9 cellular contexts compared by ENCODE assay signal in the genomic region with DNA sequence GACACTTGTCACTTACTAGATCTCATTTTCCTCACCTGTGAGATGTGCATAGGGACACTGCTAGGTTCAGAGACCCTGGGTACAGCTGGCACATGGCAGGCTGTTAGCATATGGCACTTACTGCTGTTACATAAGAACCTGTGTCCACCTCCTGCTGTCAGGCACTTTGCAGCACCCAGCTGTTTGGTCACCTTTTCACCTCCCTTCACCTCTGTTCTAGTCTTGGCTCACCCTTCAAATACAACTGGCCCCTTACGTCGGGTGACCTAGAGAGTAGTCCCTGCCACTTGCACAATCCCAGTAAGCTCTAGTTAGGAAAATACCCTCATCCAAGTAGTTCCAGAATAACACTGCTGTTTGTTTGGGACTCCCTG.
DNase-seq lines count a peak whose midpoint lies in the region; FAIRE-seq and TF ChIP-seq lines count a peak whose summit lies in the region.
"Had no signal": no experiment of that assay in that cellular context is flagged by ENCODE, and none has a peak within 500 bp of the region (broad histone marks: within the 10 kb centered on the region; RNA-seq: fewer than 3 reads in every experiment).

No MANE protein-coding gene starts in this region.

- in situ Hi-C loops in brain microvascular endothelial cell (cut with HindIII; ENCODE audit: low pct_ligation_motif_present, low sequenced_read_pairs) (loop anchor here (25.0 kb wide), 1 partner anchor 93 kb away; no protein-coding TSS in a partner anchor), transverse colon (cut with MboI; ENCODE audit: low pct_ligation_motif_present in 1 of 4, low pct_unique_long_range_greater_than_20kb in 1 of 4, low sequenced_read_pairs in 3 of 4) (no loop called here)

- H3K4me1 ChIP-seq in muscle layer of duodenum (ENCODE audit: control insufficient read depth in 1 of 2, insufficient read depth in 2 of 2, low read length in 2 of 2) (peaks cover 16 to 20% of the 10 kb centered on the region in 2 donors), transverse colon (peaks cover 0 to 27% (median 17%) of the 10 kb centered on the region in 4 donors)

- peak overlapping the region; percentile 4 for H3K27ac Mint-ChIP-seq in activated naive CD4-positive, alpha-beta T cell treated with anti-CD3 and anti-CD28 coated beads, Interleukin-2, amount 50 U/mL, for 24 hours
- H3K27ac Mint-ChIP-seq in activated naive CD4-positive, alpha-beta T cell treated with anti-CD3 and anti-CD28 coated beads, Interleukin-2, amount 10 ng/mL, durations not matched to agents 7 days and 5 days: no peak overlapping the region

- peaks cover 20% of the 10 kb centered on the region for H3K4me1 Mint-ChIP-seq in activated naive CD4-positive, alpha-beta T cell treated with anti-CD3 and anti-CD28 coated beads, Interleukin-2, amount 50 U/mL, for 24 hours
- H3K4me1 Mint-ChIP-seq in activated naive CD4-positive, alpha-beta T cell treated with anti-CD3 and anti-CD28 coated beads, Interleukin-2, amount 10 ng/mL, durations not matched to agents 7 days and 5 days: peaks cover 10% of the 10 kb centered on the region

- no peaks in the 10 kb centered on the region for H3K9me3 ChIP-seq in muscle layer of duodenum (ENCODE audit: control insufficient read depth in 1 of 2, low read length in 2 of 2)
- no peaks in the 10 kb centered on the region for H3K9me3 ChIP-seq in transverse colon

- H3K4me3 ChIP-seq in brain microvascular endothelial cell (ENCODE audit: low read depth, low read length) (peak overlapping the region; percentile 54), muscle layer of duodenum (ENCODE audit: low read depth in 1 of 2, low read length in 2 of 2) (peak overlapping the region; percentile 17 to 50), transverse colon (peak overlapping the region in 1 of 4 donors; percentile 24)

- FAIRE-seq in HTR-8/SVneo (lab: Jason Lieb, UNC): no peak

- no peaks in the 10 kb centered on the region for H3K9me3 Mint-ChIP-seq in activated naive CD4-positive, alpha-beta T cell treated with anti-CD3 and anti-CD28 coated beads, Interleukin-2, amount 50 U/mL, for 24 hours
- no peaks in the 10 kb centered on the region for H3K9me3 Mint-ChIP-seq in activated naive CD4-positive, alpha-beta T cell treated with anti-CD3 and anti-CD28 coated beads, Interleukin-2, amount 10 ng/mL, durations not matched to agents 7 days and 5 days

- no peaks in the 10 kb centered on the region for H3K27me3 Mint-ChIP-seq in activated naive CD4-positive, alpha-beta T cell treated with anti-CD3 and anti-CD28 coated beads, Interleukin-2, amount 50 U/mL, for 24 hours
- H3K27me3 Mint-ChIP-seq in activated naive CD4-positive, alpha-beta T cell treated with anti-CD3 and anti-CD28 coated beads, Interleukin-2, amount 10 ng/mL, durations not matched to agents 7 days and 5 days: peaks cover 40% of the 10 kb centered on the region

- DNase-seq in activated naive CD4-positive, alpha-beta T cell treated with anti-CD3 and anti-CD28 coated beads, Interleukin-2, amount 10 ng/mL, durations not matched to agents 7 days and 5 days: no peak
- DNase-seq in brain microvascular endothelial cell (no peak), transverse colon (no peak), NCI-H2107 (lab: John Stamatoyannopoulos, UW) (no peak), NCI-H2081 treated with DMSO at 0.1 percent for 48 hours (lab: John Stamatoyannopoulos, UW) (no peak), HTR-8/SVneo (ENCODE audit: insufficient read length, low spot score) (no peak)

- CTCF ChIA-PET in activated naive CD4-positive, alpha-beta T cell treated with anti-CD3 and anti-CD28 coated beads, Interleukin-2, amount 10 ng/mL, durations not matched to agents 7 days and 5 days (lab: Charles Lee): interaction anchor here (0.7 to 2.3 kb wide), 14 partner anchors 9 to 442 kb away, joined by 3 to 22 read pairs (median 4); partner anchors contain the start of gene ABHD5

- H3K27me3 ChIP-seq in brain microvascular endothelial cell (replicated peaks) (no peaks in the 10 kb centered on the region), muscle layer of duodenum (ENCODE audit: low read depth, low read length) (no peaks in the 10 kb centered on the region), transverse colon (no peaks in the 10 kb centered on the region)
- H3K27me3 ChIP-seq: foreskin keratinocyte had no signal

- TF ChIP-seq EP300 in transverse colon (IDR thresholded peaks at IDR 0.05; ENCODE audit: low read depth): no peak

- 20 to 43% methylated on average over 2 of the region's 2 CpGs for WGBS in transverse colon (ENCODE audit: low coverage in 1 of 2), 2 donors

- no peak overlapping the region for H3K27ac ChIP-seq in brain microvascular endothelial cell
- H3K27ac ChIP-seq in muscle layer of duodenum (ENCODE audit: low read length): no peak overlapping the region
- peak overlapping the region; percentile 42 to 69 (median 62) for H3K27ac ChIP-seq in transverse colon
- H3K27ac ChIP-seq: foreskin keratinocyte had no signal

- intact Hi-C loops in transverse colon (cut with DNase I; ENCODE audit: low total_unique reads): no loop called here

- H3K36me3 ChIP-seq in brain microvascular endothelial cell (replicated peaks) (no peaks in the 10 kb centered on the region), muscle layer of duodenum (ENCODE audit: control insufficient read depth in 1 of 2, insufficient read depth in 2 of 2, low read length in 2 of 2) (no peaks in the 10 kb centered on the region), transverse colon (no peaks in the 10 kb centered on the region)

- H3K36me3 Mint-ChIP-seq in activated naive CD4-positive, alpha-beta T cell treated with anti-CD3 and anti-CD28 coated beads, Interleukin-2, amount 50 U/mL, for 24 hours: no peaks in the 10 kb centered on the region
- H3K36me3 Mint-ChIP-seq in activated naive CD4-positive, alpha-beta T cell treated with anti-CD3 and anti-CD28 coated beads, Interleukin-2, amount 10 ng/mL, durations not matched to agents 7 days and 5 days: no peaks in the 10 kb centered on the region

- no peak for TF ChIP-seq POLR2A in transverse colon (IDR thresholded peaks at IDR 0.05)

- TF ChIP-seq CTCF in brain microvascular endothelial cell (IDR thresholded peaks at IDR 0.05; ENCODE audit: low read depth, low read length, missing control alignments) (no peak), transverse colon (IDR thresholded peaks at IDR 0.05) (no peak)

- peak overlapping the region; percentile 6 for H3K4me3 Mint-ChIP-seq in activated naive CD4-positive, alpha-beta T cell treated with anti-CD3 and anti-CD28 coated beads, Interleukin-2, amount 50 U/mL, for 24 hours
- no peak overlapping the region for H3K4me3 Mint-ChIP-seq in activated naive CD4-positive, alpha-beta T cell treated with anti-CD3 and anti-CD28 coated beads, Interleukin-2, amount 10 ng/mL, durations not matched to agents 7 days and 5 days

Comparison
In these comparisons a context has a peak if more than half of its experiments do, and no peak if none do; other contexts are left out.
1. H3K27ac ChIP-seq: peak in transverse colon (4 of 4); none in brain microvascular endothelial cell (single experiment) and muscle layer of duodenum (single experiment).